ENCODE assay signal across 9 cellular contexts in genomic region chr6:46848684-46849360, GRCh38. TPM values are rescaled to one million over a fixed set of nuclear protein-coding genes. Genes with fewer than 3 reads are reported as not detected.
DNase-seq lines count a peak whose midpoint lies in the region; ATAC-seq and TF ChIP-seq lines count a peak whose summit lies in the region.
"Had no signal": no experiment of that assay in that cellular context is flagged by ENCODE, and none has a peak within 500 bp of the region (broad histone marks: within the 10 kb centered on the region; RNA-seq: fewer than 3 reads in every experiment).

No MANE protein-coding gene starts in this region.

- ATAC-seq in GM21360 (IDR thresholded peaks at IDR 0.05; ENCODE audit: unreplicated experiment): peak; percentile 93

- H3K4me3 ChIP-seq in fibroblast of pulmonary artery (replicated peaks; ENCODE audit: low read depth, low read length): no peak overlapping the region

- H3K36me3 Mint-ChIP-seq in activated T-helper 1 cell treated with anti-CD3 and anti-CD28 coated beads, Interleukin-12 subunit alpha, Interleukin-12 subunit beta, Interleukin-2, Interleukin-4 antibody, amounts not matched to agents 30 ng/mL and 10 ng/mL and 1 ng/mL, durations not matched to agents 14 hours and 24 hours and 36 hours (ENCODE audit: low read depth): no peaks in the 10 kb centered on the region
- H3K36me3 Mint-ChIP-seq in nephron (ENCODE audit: low read depth): no peaks in the 10 kb centered on the region

- no peak overlapping the region for H3K4me3 Mint-ChIP-seq in activated T-helper 1 cell treated with anti-CD3 and anti-CD28 coated beads, Interleukin-12 subunit alpha, Interleukin-12 subunit beta, Interleukin-2, Interleukin-4 antibody, amounts not matched to agents 30 ng/mL and 10 ng/mL and 1 ng/mL, durations not matched to agents 14 hours and 24 hours and 36 hours
- H3K4me3 Mint-ChIP-seq in nephron: peak overlapping the region; percentile 49 to 67 (median 54)

- TF ChIP-seq CTCF in fibroblast of pulmonary artery (IDR thresholded peaks at IDR 0.05; ENCODE audit: low read length, missing control alignments) (peak; percentile 82), nephron (IDR thresholded peaks at IDR 0.05; ENCODE audit: unreplicated experiment in 3 of 3) (peak; percentile 98 to 99 (median 98))

- intact Hi-C loops in activated T-helper 1 cell treated with anti-CD3 and anti-CD28 coated beads, Interleukin-12 subunit alpha, Interleukin-12 subunit beta, Interleukin-2, Interleukin-4 antibody, amounts not matched to agents 30 ng/mL and 10 ng/mL and 1 ng/mL, durations not matched to agents 14 hours and 24 hours and 36 hours (cut with micrococcal nuclease): loop anchor here (1.0 kb wide), 2 partner anchors 198 to 461 kb away; no protein-coding TSS in a partner anchor

- H3K27me3 Mint-ChIP-seq in activated T-helper 1 cell treated with anti-CD3 and anti-CD28 coated beads, Interleukin-12 subunit alpha, Interleukin-12 subunit beta, Interleukin-2, Interleukin-4 antibody, amounts not matched to agents 30 ng/mL and 10 ng/mL and 1 ng/mL, durations not matched to agents 14 hours and 24 hours and 36 hours (ENCODE audit: insufficient read depth): peaks cover 15% of the 10 kb centered on the region
- H3K27me3 Mint-ChIP-seq in nephron (ENCODE audit: low read depth): peaks cover 10% of the 10 kb centered on the region

- DNase-seq in COLO829 (ENCODE audit: low spot score) (peak; percentile 66), HUDEP-2 (lab: John Stamatoyannopoulos, UW; ENCODE audit: unreplicated experiment in 76 of 76) (peak in 63 of 76 experiments; percentile 12 to 77 (median 49)), fibroblast of pulmonary artery (ENCODE audit: low read depth) (peak; percentile 78)
- peak; percentile 39 for DNase-seq in activated T-helper 1 cell treated with anti-CD3 and anti-CD28 coated beads, Interleukin-12 subunit alpha, Interleukin-12 subunit beta, Interleukin-2, Interleukin-4 antibody, amounts not matched to agents 30 ng/mL and 10 ng/mL and 1 ng/mL, durations not matched to agents 14 hours and 24 hours and 36 hours (ENCODE audit: low spot score)
- DNase-seq in stimulated activated naive CD4-positive, alpha-beta T cell treated with Interleukin-2 at 50 U/mL for 16 hours (lab: John Stamatoyannopoulos, UW): peak; percentile 17

- no peaks in the 10 kb centered on the region for H3K9me3 Mint-ChIP-seq in activated T-helper 1 cell treated with anti-CD3 and anti-CD28 coated beads, Interleukin-12 subunit alpha, Interleukin-12 subunit beta, Interleukin-2, Interleukin-4 antibody, amounts not matched to agents 30 ng/mL and 10 ng/mL and 1 ng/mL, durations not matched to agents 14 hours and 24 hours and 36 hours
- no peaks in the 10 kb centered on the region for H3K9me3 Mint-ChIP-seq in nephron

- no peak overlapping the region for H3K27ac Mint-ChIP-seq in activated T-helper 1 cell treated with anti-CD3 and anti-CD28 coated beads, Interleukin-12 subunit alpha, Interleukin-12 subunit beta, Interleukin-2, Interleukin-4 antibody, amounts not matched to agents 30 ng/mL and 10 ng/mL and 1 ng/mL, durations not matched to agents 14 hours and 24 hours and 36 hours
- H3K27ac Mint-ChIP-seq in nephron: peak overlapping the region in 1 of 3 experiments; percentile 0

- H3K4me1 Mint-ChIP-seq in activated T-helper 1 cell treated with anti-CD3 and anti-CD28 coated beads, Interleukin-12 subunit alpha, Interleukin-12 subunit beta, Interleukin-2, Interleukin-4 antibody, amounts not matched to agents 30 ng/mL and 10 ng/mL and 1 ng/mL, durations not matched to agents 14 hours and 24 hours and 36 hours (ENCODE audit: low read depth): peaks cover 9% of the 10 kb centered on the region
- peaks cover 18% of the 10 kb centered on the region for H3K4me1 Mint-ChIP-seq in nephron

TF ChIP-seq in PFSK-1, 5 proteins besides CTCF, POLR2A, EP300 and RAD21:
- no peak for TF ChIP-seq SIN3A (IDR thresholded peaks at IDR 0.05; ENCODE audit: borderline replicate concordance, insufficient read depth, low read length)
- peak; percentile 29 for TF ChIP-seq FOXP2 (optimal IDR thresholded peaks at IDR 0.05; ENCODE audit: borderline replicate concordance, extremely low read depth, extremely low read length, insufficient read depth)

RNA-seq across cellular contexts. Expression of gene MEP1A, which starts 55.6 kb away (rescaled TPM):
- not detected for polyA plus RNA-seq in PFSK-1 (2012; ENCODE audit: insufficient read length, low read depth)
- not detected in 2 replicates for total RNA-seq in activated T-helper 1 cell treated with anti-CD3 and anti-CD28 coated beads, Interleukin-12 subunit alpha, Interleukin-12 subunit beta, Interleukin-2, Interleukin-4 antibody, amounts not matched to agents 30 ng/mL and 10 ng/mL and 1 ng/mL, durations not matched to agents 14 hours and 24 hours and 36 hours
- total RNA-seq: activated CD8-positive, alpha-beta memory T cell treated with anti-CD3 and anti-CD28 coated beads for 36 hours had no signal

Comparison
In these comparisons a context has a peak if more than half of its experiments do, and no peak if none do; other contexts are left out.
1. DNase-seq: peak in every context shown above with its lines; median percentile 78 in fibroblast of pulmonary artery; 66 in COLO829; 49 in HUDEP-2; 39 in activated T-helper 1 cell treated with anti-CD3 and anti-CD28 coated beads, Interleukin-12 subunit alpha, Interleukin-12 subunit beta, Interleukin-2, Interleukin-4 antibody, amounts not matched to agents 30 ng/mL and 10 ng/mL and 1 ng/mL, durations not matched to agents 14 hours and 24 hours and 36 hours; 17 in stimulated activated naive CD4-positive, alpha-beta T cell treated with Interleukin-2 at 50 U/mL for 16 hours.